In the genomic region with DNA sequence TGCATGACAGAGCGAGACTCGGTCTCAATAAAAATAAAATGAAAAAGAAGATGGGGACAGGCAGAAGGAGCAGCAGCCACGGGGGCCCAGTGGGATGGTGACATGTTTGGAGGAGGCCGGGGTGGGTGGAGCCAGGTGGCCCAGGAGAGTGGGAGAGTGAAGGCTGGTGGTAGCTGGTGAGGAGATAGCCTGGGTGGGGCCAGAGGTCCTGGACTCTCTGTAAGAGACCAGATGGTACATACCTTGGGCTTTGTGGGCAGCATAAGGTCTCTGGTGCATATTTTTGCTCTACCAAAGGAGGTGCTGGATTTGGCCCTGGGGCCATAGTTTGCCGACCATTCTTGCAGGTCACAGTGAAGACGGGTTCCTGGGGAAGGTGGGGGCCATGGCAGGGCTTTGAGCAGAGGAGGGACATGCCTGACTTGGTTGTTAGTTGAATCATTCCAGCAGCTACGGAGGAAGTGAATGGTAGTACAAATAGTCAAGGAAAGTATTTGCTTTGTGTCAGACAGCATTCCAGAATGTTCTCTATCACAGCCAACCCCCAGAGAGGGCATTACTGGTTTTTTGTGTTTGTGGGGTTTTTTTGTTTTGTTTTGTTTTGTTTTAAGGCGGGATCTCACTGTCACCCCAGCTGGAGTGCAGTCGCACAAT, we compare ENCODE assay signal across 16 cellular contexts.
A peak's percentile ranks its signal among the peaks of the same experiment; 100 is the strongest.
DNase-seq lines count a peak whose midpoint lies in the region; ATAC-seq and TF ChIP-seq lines count a peak whose summit lies in the region.
"Had no signal": no experiment of that assay in that cellular context is flagged by ENCODE, and none has a peak within 500 bp of the region (broad histone marks: within the 10 kb centered on the region; RNA-seq: fewer than 3 reads in every experiment).

No MANE protein-coding gene starts in this region.

- DNase-seq in CD8-positive, alpha-beta memory T cell, result no peak
- DNase-seq in WTC11 (ENCODE audit: low spot score) (no peak), osteocyte (ENCODE audit: extremely low spot score, unreplicated experiment) (no peak), T1000 (lab: John Stamatoyannopoulos, UW) (no peak), NCI-H2081 treated with DMSO at 0.1 percent for 48 hours (lab: John Stamatoyannopoulos, UW) (no peak), LoVo (ENCODE audit: low spot score) (no peak)
- DNase-seq in effector memory CD8-positive, alpha-beta T cell, result no peak
- DNase-seq: activated gamma-delta T cell treated with Interleukin-2 at 50 U/mL for 16 hours; Calu3; effector CD4-positive, alpha-beta T cell; left ventricle myocardium superior; NCI-H1048; NCI-H524 treated with DMSO at 0.1 percent for 48 hours had no signal

- TF ChIP-seq CTCF in WTC11 (IDR thresholded peaks at IDR 0.05) (no peak), osteocyte (IDR thresholded peaks at IDR 0.05) (no peak)

- H3K27ac Mint-ChIP-seq in CD8-positive, alpha-beta memory T cell, result peak overlapping the region in 5 of 8 donors; percentile 2 to 41 (median 28)
- H3K27ac Mint-ChIP-seq in WTC11, result peak overlapping the region; percentile 5
- peak overlapping the region; percentile 55 to 81 for H3K27ac Mint-ChIP-seq in effector memory CD8-positive, alpha-beta T cell
- peak overlapping the region; percentile 58 for H3K27ac Mint-ChIP-seq in osteocyte (ENCODE audit: unreplicated experiment)

- no peak overlapping the region for H3K4me3 Mint-ChIP-seq in CD8-positive, alpha-beta memory T cell
- no peak overlapping the region for H3K4me3 Mint-ChIP-seq in WTC11
- no peak overlapping the region for H3K4me3 Mint-ChIP-seq in effector memory CD8-positive, alpha-beta T cell
- no peak overlapping the region for H3K4me3 Mint-ChIP-seq in osteocyte (ENCODE audit: unreplicated experiment)

- CTCF ChIA-PET in CD8-positive, alpha-beta memory T cell (lab: Charles Lee), result no interaction called here
- CTCF ChIA-PET in WTC11 (lab: Charles Lee), result no interaction called here

- H3K27me3 Mint-ChIP-seq in CD8-positive, alpha-beta memory T cell, result no peaks in the 10 kb centered on the region
- H3K27me3 Mint-ChIP-seq in WTC11 (ENCODE audit: low read depth), result no peaks in the 10 kb centered on the region
- H3K27me3 Mint-ChIP-seq in effector memory CD8-positive, alpha-beta T cell, result no peaks in the 10 kb centered on the region
- no peaks in the 10 kb centered on the region for H3K27me3 Mint-ChIP-seq in osteocyte (ENCODE audit: unreplicated experiment)

- H3K4me3 ChIP-seq in CD8-positive, alpha-beta memory T cell (ENCODE audit: low read length), result no peak overlapping the region
- H3K4me3 ChIP-seq: SJSA1 had no signal

- peaks cover 22% of the 10 kb centered on the region for H3K36me3 ChIP-seq in CD8-positive, alpha-beta memory T cell (ENCODE audit: insufficient read depth, low read length)

- H3K27me3 ChIP-seq in CD8-positive, alpha-beta memory T cell (ENCODE audit: insufficient read depth, low read length, poor library complexity, severe bottlenecking), result no peaks in the 10 kb centered on the region
- H3K27me3 ChIP-seq: SJSA1 had no signal

- ATAC-seq in WTC11, result no peak; the same call in none of the 2 replicates
- ATAC-seq in effector memory CD8-positive, alpha-beta T cell (replicated peaks), result no peak
- ATAC-seq in HG03139 (IDR thresholded peaks at IDR 0.05; ENCODE audit: unreplicated experiment), result no peak
- ATAC-seq: activated CD4-positive, CD25-positive, alpha-beta regulatory T cell treated with anti-CD3 and anti-CD28 coated beads, Interleukin-2, amount 50 U/mL, for 24 hours; left ventricle myocardium superior had no signal

- peaks cover 2 to 71% (median 10%) of the 10 kb centered on the region in 3 donors for H3K36me3 Mint-ChIP-seq in CD8-positive, alpha-beta memory T cell
- H3K36me3 Mint-ChIP-seq in WTC11 (0 out of 2 replicates have a peak, but pooled peaks cover 1% of the 10 kb centered on the region), osteocyte (ENCODE audit: unreplicated experiment) (peaks cover 6% of the 10 kb centered on the region)
- peaks cover 36% of the 10 kb centered on the region for H3K36me3 Mint-ChIP-seq in effector memory CD8-positive, alpha-beta T cell (ENCODE audit: insufficient read depth)

- no peaks in the 10 kb centered on the region for H3K9me3 ChIP-seq in CD8-positive, alpha-beta memory T cell (ENCODE audit: low read length)
- H3K9me3 ChIP-seq: SJSA1 had no signal

- peaks cover 0 to 1% (median 0%) of the 10 kb centered on the region in 5 donors for H3K9me3 Mint-ChIP-seq in CD8-positive, alpha-beta memory T cell
- H3K9me3 Mint-ChIP-seq in WTC11 (no peaks in the 10 kb centered on the region), osteocyte (ENCODE audit: unreplicated experiment) (no peaks in the 10 kb centered on the region)
- no peaks in the 10 kb centered on the region for H3K9me3 Mint-ChIP-seq in effector memory CD8-positive, alpha-beta T cell

- POLR2A ChIA-PET in CD8-positive, alpha-beta memory T cell (lab: Charles Lee), result no interaction called here
- POLR2A ChIA-PET in WTC11 (lab: Charles Lee), result no interaction called here

- H3K4me1 ChIP-seq in CD8-positive, alpha-beta memory T cell (ENCODE audit: insufficient read depth, low read length), result no peaks in the 10 kb centered on the region

- H3K27ac ChIP-seq in CD8-positive, alpha-beta memory T cell (ENCODE audit: low read depth, low read length), result no peak overlapping the region
- H3K27ac ChIP-seq: SJSA1 had no signal

- peaks cover 32 to 49% (median 38%) of the 10 kb centered on the region in 3 donors for H3K4me1 Mint-ChIP-seq in CD8-positive, alpha-beta memory T cell
- H3K4me1 Mint-ChIP-seq in WTC11 (peaks cover 17% of the 10 kb centered on the region), osteocyte (ENCODE audit: unreplicated experiment) (peaks cover 25% of the 10 kb centered on the region)
- H3K4me1 Mint-ChIP-seq in effector memory CD8-positive, alpha-beta T cell (ENCODE audit: low read depth in 2 of 2), result peaks cover 28 to 51% of the 10 kb centered on the region in 2 donors

TF ChIP-seq in WTC11, 78 proteins besides CTCF, POLR2A, EP300 and RAD21:
- TF ChIP-seq, protein P1, sequence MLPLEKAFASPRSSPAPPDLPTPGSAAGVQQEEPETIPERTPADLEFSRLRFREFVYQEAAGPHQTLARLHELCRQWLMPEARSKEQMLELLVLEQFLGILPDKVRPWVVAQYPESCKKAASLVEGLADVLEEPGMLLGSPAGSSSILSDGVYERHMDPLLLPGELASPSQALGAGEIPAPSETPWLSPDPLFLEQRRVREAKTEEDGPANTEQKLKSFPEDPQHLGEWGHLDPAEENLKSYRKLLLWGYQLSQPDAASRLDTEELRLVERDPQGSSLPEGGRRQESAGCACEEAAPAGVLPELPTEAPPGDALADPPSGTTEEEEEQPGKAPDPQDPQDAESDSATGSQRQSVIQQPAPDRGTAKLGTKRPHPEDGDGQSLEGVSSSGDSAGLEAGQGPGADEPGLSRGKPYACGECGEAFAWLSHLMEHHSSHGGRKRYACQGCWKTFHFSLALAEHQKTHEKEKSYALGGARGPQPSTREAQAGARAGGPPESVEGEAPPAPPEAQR (CRISPR knock-in tag; IDR thresholded peaks at IDR 0.05), result no peak
- no peak for TF ChIP-seq RORB (CRISPR knock-in tag; IDR thresholded peaks at IDR 0.05)
- TF ChIP-seq NFATC4 (CRISPR knock-in tag; IDR thresholded peaks at IDR 0.05), result no peak
- no peak for TF ChIP-seq ZNF138 (CRISPR knock-in tag; conservative IDR thresholded peaks at IDR 0.05)
- TF ChIP-seq, protein P2, sequence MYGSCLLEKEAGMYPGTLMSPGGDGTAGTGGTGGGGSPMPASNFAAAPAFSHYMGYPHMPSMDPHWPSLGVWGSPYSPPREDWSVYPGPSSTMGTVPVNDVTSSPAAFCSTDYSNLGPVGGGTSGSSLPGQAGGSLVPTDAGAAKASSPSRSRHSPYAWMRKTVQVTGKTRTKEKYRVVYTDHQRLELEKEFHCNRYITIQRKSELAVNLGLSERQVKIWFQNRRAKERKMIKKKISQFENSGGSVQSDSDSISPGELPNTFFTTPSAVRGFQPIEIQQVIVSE (CRISPR knock-in tag; IDR thresholded peaks at IDR 0.05; ENCODE audit: borderline replicate concordance), result no peak
- TF ChIP-seq CREB1 (CRISPR knock-in tag; IDR thresholded peaks at IDR 0.05), result no peak

Comparison
In these comparisons a context has a peak if more than half of its experiments do, and no peak if none do; other contexts are left out.
1. H3K27ac Mint-ChIP-seq: peak in every context shown above with its lines; median percentile 68 in effector memory CD8-positive, alpha-beta T cell; 58 in osteocyte; 28 in CD8-positive, alpha-beta memory T cell; 5 in WTC11.